10 cellular contexts compared by ENCODE assay signal in genomic region chr11:2390871-2391662, GRCh38. TPM values are rescaled to one million over a fixed set of nuclear protein-coding genes. Genes with fewer than 3 reads are reported as not detected.
DNase-seq lines count a peak whose midpoint lies in the region; ATAC-seq and TF ChIP-seq lines count a peak whose summit lies in the region.
"Had no signal": no experiment of that assay in that cellular context is flagged by ENCODE, and none has a peak within 500 bp of the region (broad histone marks: within the 10 kb centered on the region; RNA-seq: fewer than 3 reads in every experiment).

No MANE protein-coding gene starts in this region.

- peaks cover 12% of the 10 kb centered on the region for H3K4me1 Mint-ChIP-seq in type B pancreatic cell (ENCODE audit: unreplicated experiment)

- no peaks in the 10 kb centered on the region for H3K36me3 Mint-ChIP-seq in type B pancreatic cell

- no peak for TF ChIP-seq CTCF in type B pancreatic cell (conservative IDR thresholded peaks at IDR 0.05)
- TF ChIP-seq CTCF in spleen (IDR thresholded peaks at IDR 0.05 in 8 of 11, conservative IDR thresholded peaks at IDR 0.05 in 3 of 11) = no peak

- no peak for TF ChIP-seq POLR2A in spleen (IDR thresholded peaks at IDR 0.05)

- H3K27me3 ChIP-seq in adipocyte (replicated peaks; ENCODE audit: control insufficient read depth, insufficient read depth, low read length) = no peaks in the 10 kb centered on the region
- no peaks in the 10 kb centered on the region for H3K27me3 ChIP-seq in spleen (replicated peaks in 1 of 7)

- H3K9me3 Mint-ChIP-seq in type B pancreatic cell = no peaks in the 10 kb centered on the region

- ATAC-seq in GM21360 (IDR thresholded peaks at IDR 0.05; ENCODE audit: unreplicated experiment) = no peak

- H3K36me3 ChIP-seq in adipocyte (ENCODE audit: control insufficient read depth, insufficient read depth, low read length, severe bottlenecking) = peaks cover 34% of the 10 kb centered on the region
- peaks cover 0 to 71% (median 45%) of the 10 kb centered on the region in 6 donors for H3K36me3 ChIP-seq in spleen

- peak overlapping the region; percentile 74 for H3K27ac Mint-ChIP-seq in type B pancreatic cell

- no peaks in the 10 kb centered on the region for H3K9me3 ChIP-seq in adipocyte (ENCODE audit: control insufficient read depth, low read length)
- H3K9me3 ChIP-seq in spleen = no peaks in the 10 kb centered on the region
- H3K9me3 ChIP-seq: HAP-1 had no signal

- intact Hi-C loops in spleen (cut with DNase I; ENCODE audit: low total_unique reads) = no loop called here

- H3K4me3 Mint-ChIP-seq in type B pancreatic cell = no peak overlapping the region

- H3K27me3 Mint-ChIP-seq in type B pancreatic cell = no peaks in the 10 kb centered on the region

- no peak overlapping the region for H3K9ac ChIP-seq in adipocyte (ENCODE audit: low read length)

- H3K4me3 ChIP-seq in adipocyte (ENCODE audit: low read length) = no peak overlapping the region
- H3K4me3 ChIP-seq in spleen = no peak overlapping the region
- H3K4me3 ChIP-seq: HAP-1 had no signal

- H3K4me1 ChIP-seq in adipocyte (ENCODE audit: control insufficient read depth, insufficient read depth, low read length) (peaks cover 34% of the 10 kb centered on the region), spleen (peaks cover 66 to 100% (median 97%) of the 10 kb centered on the region in 6 donors)
- H3K4me1 ChIP-seq: HAP-1 had no signal

- DNase-seq in DMS 273 (lab: John Stamatoyannopoulos, UW; ENCODE audit: unreplicated experiment) (peak; percentile 44), DMS 273 treated with DMSO at 0.1 percent for 48 hours (lab: John Stamatoyannopoulos, UW) (no peak), adipocyte (ENCODE audit: low read depth) (peak; percentile 41), islet precursor cell (peak; percentile 88), type B pancreatic cell (ENCODE audit: extremely low spot score, unreplicated experiment) (no peak), spleen (no peak)
- no peak for DNase-seq in stimulated activated CD8-positive, alpha-beta memory T cell treated with anti-CD3 and anti-CD28 coated beads, Interleukin-4, amount 100 ng/mL, for 48 hours

- 66 to 80% (median 74%) methylated on average over 12 to 16 of the region's 16 CpGs for WGBS in spleen, 5 donors

- H3K27ac ChIP-seq in spleen = peak overlapping the region in 4 of 8 donors; percentile 96 to 98 (median 96)
- H3K27ac ChIP-seq: 22Rv1 had no signal

RNA-seq across cellular contexts. Expression of gene TSSC4, which starts 9.5 kb away (rescaled TPM):
- total RNA-seq in type B pancreatic cell (ENCODE audit: low replicate concordance) (59.0 and 59.7 TPM in 2 replicates), spleen (10 to 100 TPM; 28.7 to 58.1 (median 42.2) TPM)
- 10 to 100 TPM; 42.5 to 94.4 (median 66.2) TPM for polyA plus RNA-seq in spleen

RNA-seq across cellular contexts. Expression of gene CD81, which starts 14.0 kb away (rescaled TPM):
- total RNA-seq in type B pancreatic cell (ENCODE audit: low replicate concordance) (350 and 438 TPM in 2 replicates), spleen (100 to 1,000 TPM; 370 to 594 (median 472) TPM)
- polyA plus RNA-seq in spleen = 100 to 1,000 TPM; 191 to 368 (median 339) TPM

RNA-seq across cellular contexts. Expression of gene TRPM5, which starts 53.2 kb away (rescaled TPM):
- total RNA-seq in type B pancreatic cell (ENCODE audit: low replicate concordance) (0.21 and 0.46 TPM in 2 replicates), spleen (under 1 TPM in 3 of 7 donors, not detected in 4; 0.10 to 0.16 (median 0.15) TPM)
- polyA plus RNA-seq in spleen = under 1 TPM; 0.02 to 0.28 (median 0.19) TPM

RNA-seq across cellular contexts. Expression of gene KCNQ1, which starts 53.7 kb away (rescaled TPM):
- total RNA-seq in type B pancreatic cell (ENCODE audit: low replicate concordance) (3.7 and 4.8 TPM in 2 replicates), spleen (10 to 100 TPM; 10.9 to 21.6 (median 18.3) TPM)
- 1 to 10 TPM; 3.3 to 6.5 (median 3.6) TPM for polyA plus RNA-seq in spleen

Comparison
In these comparisons a context has a peak if more than half of its experiments do, and no peak if none do; other contexts are left out.
1. DNase-seq: peak in DMS 273 (single experiment), adipocyte (single experiment) and islet precursor cell (single experiment); none in DMS 273 treated with DMSO at 0.1 percent for 48 hours (single experiment), type B pancreatic cell (single experiment), spleen (single experiment) and stimulated activated CD8-positive, alpha-beta memory T cell treated with anti-CD3 and anti-CD28 coated beads, Interleukin-4, amount 100 ng/mL, for 48 hours (single experiment).